8 cellular contexts compared by ENCODE assay signal in the genomic region with DNA sequence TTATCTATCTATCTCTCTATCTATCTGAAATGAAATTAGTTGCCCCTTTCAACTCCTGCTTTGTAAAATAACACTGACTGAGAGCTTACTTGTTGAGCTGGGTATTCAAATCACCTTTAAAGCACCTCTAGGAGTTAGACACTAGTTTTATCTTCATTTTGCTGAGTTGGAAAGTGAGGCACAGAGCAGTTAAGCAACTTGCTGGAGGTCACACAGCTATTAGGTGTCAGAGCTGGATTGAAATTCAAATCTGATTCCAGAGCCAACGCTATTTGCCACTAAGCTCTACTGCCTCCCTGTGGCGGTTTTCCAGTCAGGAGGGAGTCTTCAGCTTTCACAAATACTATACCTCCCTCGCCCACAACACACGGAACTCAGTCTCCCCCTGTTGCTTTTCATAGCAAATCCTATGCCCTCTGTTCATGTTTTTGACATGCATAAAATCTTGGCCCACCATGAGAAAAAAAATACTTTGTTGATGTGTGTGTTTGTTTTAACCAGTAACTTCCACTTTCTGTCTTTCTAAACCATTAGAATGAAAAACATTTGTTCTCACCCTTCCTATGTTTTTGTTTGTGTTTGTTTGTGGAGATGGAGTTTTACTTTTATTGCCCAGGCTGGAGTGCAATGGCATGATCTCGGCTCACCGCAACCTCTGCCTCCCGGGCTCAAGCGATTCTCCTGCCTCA.
DNase-seq lines count a peak whose midpoint lies in the region; ATAC-seq and TF ChIP-seq lines count a peak whose summit lies in the region.

No MANE protein-coding gene starts in this region.

- DNase-seq in Calu3 (peak; percentile 58), Kasumi-1 (lab: John Stamatoyannopoulos, UW) (peak; percentile 80 to 82), non-pigmented ciliary epithelial cell (ENCODE audit: low read depth) (peak; percentile 13), NK-92 (lab: John Stamatoyannopoulos, UW; ENCODE audit: unreplicated experiment) (no peak), COLO829 (ENCODE audit: low spot score) (no peak)
- DNase-seq in activated CD4-positive, alpha-beta T cell treated with anti-CD3 and anti-CD28 coated beads for 24 hours (ENCODE audit: low read depth in 2 of 2) = peak; percentile 10 to 17
- DNase-seq in effector CD4-positive, alpha-beta T cell = peak; percentile 20

- no peaks in the 10 kb centered on the region for H3K9me3 Mint-ChIP-seq in Calu3 (ENCODE audit: low read depth, unreplicated experiment)

- no peak for ATAC-seq in GM19035 (IDR thresholded peaks at IDR 0.05; ENCODE audit: unreplicated experiment)

- TF ChIP-seq CTCF in Calu3 (IDR thresholded peaks at IDR 0.05; ENCODE audit: unreplicated experiment) = peak; percentile 35

- H3K27me3 Mint-ChIP-seq in Calu3 (ENCODE audit: unreplicated experiment) = no peaks in the 10 kb centered on the region

- intact Hi-C loops in Calu3 (cut with micrococcal nuclease; ENCODE audit: unreplicated experiment) = loop anchor here (10.0 kb wide), 1 partner anchor 82 kb away; no protein-coding TSS in a partner anchor

- CTCF ChIA-PET in Calu3 (lab: Charles Lee) = interaction anchor here (0.6 to 1.1 kb wide), 2 partner anchors 123 to 201 kb away, joined by 3 to 7 read pairs; no protein-coding TSS in a partner anchor

- H3K4me3 Mint-ChIP-seq in Calu3 (ENCODE audit: low read depth, unreplicated experiment) = no peak overlapping the region

- peaks cover 8% of the 10 kb centered on the region for H3K4me1 Mint-ChIP-seq in Calu3 (ENCODE audit: low read depth, unreplicated experiment)

- BruUV-seq in Calu3 (replicated peaks; lab: Mats Ljungman, UMichigan) = no TSS peak

- H3K36me3 Mint-ChIP-seq in Calu3 (ENCODE audit: insufficient read depth, unreplicated experiment) = no peaks in the 10 kb centered on the region

- no peak overlapping the region for H3K27ac Mint-ChIP-seq in Calu3 (ENCODE audit: unreplicated experiment)

Comparison
In these comparisons a context has a peak if more than half of its experiments do, and no peak if none do; other contexts are left out.
1. DNase-seq: peak in Calu3 (single experiment), Kasumi-1 (2 of 2), activated CD4-positive, alpha-beta T cell treated with anti-CD3 and anti-CD28 coated beads for 24 hours (2 of 2), effector CD4-positive, alpha-beta T cell (single experiment) and non-pigmented ciliary epithelial cell (single experiment); none in NK-92 (single experiment) and COLO829 (single experiment).